In the genomic region with DNA sequence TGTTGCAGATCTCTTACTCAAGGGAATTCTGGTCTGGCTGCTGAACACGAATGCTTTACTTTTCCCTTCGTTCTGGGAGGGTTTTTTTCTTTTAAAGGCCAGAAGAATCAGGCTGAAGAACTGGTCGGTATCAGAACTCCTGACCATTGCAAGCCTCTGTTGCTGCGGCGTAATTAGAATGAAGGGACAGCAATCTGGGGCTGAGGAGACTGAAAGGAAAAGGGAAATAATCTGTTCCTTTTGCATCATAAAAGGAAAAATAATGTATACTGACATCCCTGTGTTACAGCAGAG, we compare ENCODE assay signal across 8 cellular contexts. TPM values are rescaled to one million over a fixed set of nuclear protein-coding genes. Genes with fewer than 3 reads are reported as not detected.
DNase-seq lines count a peak whose midpoint lies in the region; ATAC-seq, FAIRE-seq and TF ChIP-seq lines count a peak whose summit lies in the region.

No MANE protein-coding gene starts in this region.

- H3K9me2 ChIP-seq in DOHH2 (replicated peaks; ENCODE audit: control insufficient read depth, low read length), result no peaks in the 10 kb centered on the region
- H3K9me2 ChIP-seq in PC-9 (ENCODE audit: insufficient read depth), result no peaks in the 10 kb centered on the region

- 2 to 3% methylated on average over 5 of the region's 5 CpGs for WGBS in esophagus, 2 donors

- peaks cover 12% of the 10 kb centered on the region for H3F3A ChIP-seq in DOHH2 (ENCODE audit: control insufficient read depth, insufficient read depth)
- H3F3A ChIP-seq in PC-9 (ENCODE audit: insufficient read depth, low read depth), result no peaks in the 10 kb centered on the region

- no peak for TF ChIP-seq POLR2A in GM12892 (IDR thresholded peaks at IDR 0.05; ENCODE audit: low read depth, low read length)

- H3K4me1 ChIP-seq in DOHH2 (ENCODE audit: control insufficient read depth, low read length) (peaks cover 40% of the 10 kb centered on the region), PC-9 (replicated peaks; ENCODE audit: insufficient read depth) (peaks cover 11% of the 10 kb centered on the region), esophagus (ENCODE audit: control insufficient read depth in 2 of 2, insufficient read depth in 2 of 2, low read length in 1 of 2) (no peaks in the 10 kb centered on the region)

- CTCF ChIA-PET in PC-9 (lab: Charles Lee), result no interaction called here

- TF ChIP-seq CTCF in DOHH2 (IDR thresholded peaks at IDR 0.05; ENCODE audit: low read depth, low read length, poor library complexity, severe bottlenecking), result no peak
- no peak for TF ChIP-seq CTCF in PC-9 (conservative IDR thresholded peaks at IDR 0.05)
- TF ChIP-seq CTCF in omental fat pad (IDR thresholded peaks at IDR 0.05), result no peak

- no peak for FAIRE-seq in frontal cortex (lab: Jason Lieb, UNC)
- no peak for FAIRE-seq in GM12892 (lab: Jason Lieb, UNC)

- peak overlapping the region; percentile 99 for H2AFZ ChIP-seq in PC-9

- peak; percentile 4 for ATAC-seq in omental fat pad (ENCODE audit: low FRiP score)

- DNase-seq in PC-9 (peak in 1 of 2 experiments; percentile 31), omental fat pad (ENCODE audit: low spot score) (no peak), cerebellar nuclear complex (lab: John Stamatoyannopoulos, UW) (no peak), frontal cortex (ENCODE audit: low spot score in 2 of 2) (no peak), SW 1271 (lab: John Stamatoyannopoulos, UW) (no peak), GM12892 (ENCODE audit: insufficient read length) (no peak)

- intact Hi-C loops in PC-9 (cut with micrococcal nuclease; ENCODE audit: unreplicated experiment), result loop anchor here (1.0 kb wide), 1 partner anchor 26 kb away; no protein-coding TSS in a partner anchor

- H3K27ac ChIP-seq in DOHH2 (ENCODE audit: low read depth, low read length) (peak overlapping the region; percentile 95), PC-9 (peak overlapping the region; percentile 11; the same call in 1 of the 2 replicates), esophagus (ENCODE audit: low read depth in 2 of 2, low read length in 1 of 2) (peak overlapping the region; percentile 91)

- peak overlapping the region; percentile 91 for H3K4me3 ChIP-seq in DOHH2 (ENCODE audit: low read length)
- H3K4me3 ChIP-seq in PC-9, result peak overlapping the region; percentile 90
- H3K4me3 ChIP-seq in esophagus (ENCODE audit: low read depth in 1 of 2, low read length in 2 of 2), result peak overlapping the region; percentile 81 to 86

- peak overlapping the region; percentile 94 for H3K4me2 ChIP-seq in DOHH2 (ENCODE audit: low read length)
- H3K4me2 ChIP-seq in PC-9, result peak overlapping the region; percentile 98

- H3K27me3 ChIP-seq in DOHH2 (ENCODE audit: control insufficient read depth, low read length), result no peaks in the 10 kb centered on the region
- H3K27me3 ChIP-seq in PC-9 (ENCODE audit: insufficient read depth, low read depth), result peaks cover 26% of the 10 kb centered on the region
- H3K27me3 ChIP-seq in esophagus (ENCODE audit: control insufficient read depth in 1 of 2, insufficient read depth in 2 of 2, low read length in 2 of 2), result no peaks in the 10 kb centered on the region

- peaks cover 41% of the 10 kb centered on the region for H3K36me3 ChIP-seq in DOHH2 (ENCODE audit: control insufficient read depth, low read length)
- H3K36me3 ChIP-seq in PC-9 (ENCODE audit: low read depth), result no peaks in the 10 kb centered on the region
- H3K36me3 ChIP-seq in esophagus (ENCODE audit: control insufficient read depth in 2 of 2, insufficient read depth in 2 of 2, low read length in 1 of 2), result no peaks in the 10 kb centered on the region

- BruUV-seq in PC-9 (replicated peaks; lab: Mats Ljungman, UMichigan), result no TSS peak

- no peaks in the 10 kb centered on the region for H3K9me3 ChIP-seq in DOHH2 (ENCODE audit: control insufficient read depth, insufficient read depth, low read length)
- H3K9me3 ChIP-seq in PC-9 (ENCODE audit: insufficient read depth, low read depth), result no peaks in the 10 kb centered on the region
- H3K9me3 ChIP-seq in esophagus (ENCODE audit: control insufficient read depth in 2 of 2, insufficient read depth in 1 of 2, low read depth in 1 of 2, low read length in 1 of 2), result no peaks in the 10 kb centered on the region

- POLR2A ChIA-PET in PC-9 (lab: Charles Lee; ENCODE audit: unreplicated experiment), result no interaction called here

- peaks cover 20% of the 10 kb centered on the region; the same call in 1 of the 2 replicates for H4K20me1 ChIP-seq in DOHH2 (ENCODE audit: control insufficient read depth, insufficient read depth, low read depth, low read length)
- no peaks in the 10 kb centered on the region for H4K20me1 ChIP-seq in PC-9 (ENCODE audit: insufficient read depth)

- H3K79me2 ChIP-seq in DOHH2 (ENCODE audit: control insufficient read depth, low read length) (peaks cover 57% of the 10 kb centered on the region), PC-9 (ENCODE audit: low read depth) (peaks cover 28% of the 10 kb centered on the region)

RNA-seq across cellular contexts. Expression of a gene that starts 0.7 kb away (rescaled TPM):
- total RNA-seq in PC-9 (2021) (10.2 and 16.9 TPM in 2 replicates), omental fat pad (10 to 100 TPM; 16.9 to 30.3 (median 26.8) TPM), frontal cortex (170 TPM)
- polyA plus RNA-seq in esophagus, result 10 to 100 TPM; 37.2 to 40.6 TPM
- 36.8 TPM for polyA plus RNA-seq in GM12892 (2012; ENCODE audit: missing spikeins)

Comparison
In these comparisons a context has a peak if more than half of its experiments do, and no peak if none do; other contexts are left out.
1. H3K27ac ChIP-seq: peak in every context shown above with its lines; median percentile 95 in DOHH2; 91 in esophagus; 11 in PC-9.